In genomic region chr1:7207875-7208646, GRCh38 we compare ENCODE assay signal across 8 cellular contexts.
DNase-seq lines count a peak whose midpoint lies in the region; ATAC-seq and TF ChIP-seq lines count a peak whose summit lies in the region.

No MANE protein-coding gene starts in this region.

- no TSS peak for BruUV-seq in PC-9 (replicated peaks; lab: Mats Ljungman, UMichigan)

- H3K9me3 Mint-ChIP-seq in activated CD4-positive, alpha-beta T cell treated with anti-CD3 and anti-CD28 coated beads, Interleukin-2, amount 10 ng/mL, durations not matched to agents 7 days and 5 days: no peaks in the 10 kb centered on the region
- no peaks in the 10 kb centered on the region for H3K9me3 Mint-ChIP-seq in endodermal cell

- peaks cover 22% of the 10 kb centered on the region for H3K27me3 Mint-ChIP-seq in activated CD4-positive, alpha-beta T cell treated with anti-CD3 and anti-CD28 coated beads, Interleukin-2, amount 10 ng/mL, durations not matched to agents 7 days and 5 days
- no peaks in the 10 kb centered on the region for H3K27me3 Mint-ChIP-seq in endodermal cell (ENCODE audit: insufficient read depth)

- 42 to 47% methylated on average over 2 to 6 of the region's 6 CpGs for WGBS in endodermal cell (ENCODE audit: insufficient coverage in 1 of 2, insufficient read length in 1 of 2), 2 experiments
- 24% methylated on average over 6 of the region's 6 CpGs for WGBS in suprapubic skin

- TF ChIP-seq EP300 in suprapubic skin (IDR thresholded peaks at IDR 0.05): no peak

- H3K4me1 ChIP-seq in Karpas-422 (ENCODE audit: low read length) (no peaks in the 10 kb centered on the region), PC-9 (replicated peaks; ENCODE audit: insufficient read depth) (no peaks in the 10 kb centered on the region), endodermal cell (ENCODE audit: control insufficient read depth, insufficient read depth, low read length) (no peaks in the 10 kb centered on the region), suprapubic skin (no peaks in the 10 kb centered on the region)

- H3K4me2 ChIP-seq in Karpas-422 (ENCODE audit: low read depth, low read length, poor library complexity, severe bottlenecking) (no peak overlapping the region), PC-9 (no peak overlapping the region)

- H3K9me3 ChIP-seq in Karpas-422 (ENCODE audit: low read length) (no peaks in the 10 kb centered on the region), PC-9 (ENCODE audit: insufficient read depth, low read depth) (no peaks in the 10 kb centered on the region), endodermal cell (ENCODE audit: control insufficient read depth, low read length) (no peaks in the 10 kb centered on the region), suprapubic skin (no peaks in the 10 kb centered on the region)

- no peak for ATAC-seq in HG03354 (IDR thresholded peaks at IDR 0.05; ENCODE audit: poor library complexity, severe bottlenecking, unreplicated experiment)

- no peak overlapping the region for H3K27ac Mint-ChIP-seq in activated CD4-positive, alpha-beta T cell treated with anti-CD3 and anti-CD28 coated beads, Interleukin-2, amount 10 ng/mL, durations not matched to agents 7 days and 5 days
- H3K27ac Mint-ChIP-seq in endodermal cell: peak overlapping the region; percentile 53

- H3K27me3 ChIP-seq in Karpas-422 (ENCODE audit: low read length) (no peaks in the 10 kb centered on the region), PC-9 (ENCODE audit: insufficient read depth, low read depth) (peaks cover 5% of the 10 kb centered on the region), endodermal cell (ENCODE audit: control insufficient read depth, insufficient read depth, low read length, poor library complexity, severe bottlenecking) (no peaks in the 10 kb centered on the region), suprapubic skin (peaks cover 17% of the 10 kb centered on the region)

- H3K27ac ChIP-seq in Karpas-422 (ENCODE audit: low read length): no peak overlapping the region
- H3K27ac ChIP-seq in PC-9: no peak overlapping the region
- no peak overlapping the region for H3K27ac ChIP-seq in endodermal cell (ENCODE audit: low read depth, low read length)
- no peak overlapping the region for H3K27ac ChIP-seq in suprapubic skin

- no peak overlapping the region for H2AFZ ChIP-seq in Karpas-422 (ENCODE audit: low read length)
- no peak overlapping the region for H2AFZ ChIP-seq in PC-9

- H3K4me3 ChIP-seq in Karpas-422 (ENCODE audit: low read length) (no peak overlapping the region), PC-9 (no peak overlapping the region), endodermal cell (ENCODE audit: low read length) (no peak overlapping the region), suprapubic skin (no peak overlapping the region)

- POLR2A ChIA-PET in activated CD4-positive, alpha-beta T cell treated with anti-CD3 and anti-CD28 coated beads, Interleukin-2, amount 10 ng/mL, durations not matched to agents 7 days and 5 days (lab: Charles Lee): interaction anchor here (0.6 kb wide), 1 partner anchor 484 kb away, joined by 4 read pairs; no protein-coding TSS in a partner anchor
- POLR2A ChIA-PET in PC-9 (lab: Charles Lee; ENCODE audit: unreplicated experiment): no interaction called here

- H3K79me2 ChIP-seq in Karpas-422 (ENCODE audit: low read length) (no peaks in the 10 kb centered on the region), PC-9 (ENCODE audit: low read depth) (no peaks in the 10 kb centered on the region)

- peak; percentile 40 for DNase-seq in activated CD4-positive, alpha-beta T cell treated with anti-CD3 and anti-CD28 coated beads, Interleukin-2, amount 10 ng/mL, durations not matched to agents 7 days and 5 days
- DNase-seq in activated CD4-positive, alpha-beta T cell treated with anti-CD3 and anti-CD28 coated beads for 1 hour: no peak
- DNase-seq in Karpas-422: peak; percentile 92
- DNase-seq in PC-9: peak in 1 of 2 experiments; percentile 20
- DNase-seq in endodermal cell: peak; percentile 93
- DNase-seq in middle frontal gyrus (ENCODE audit: extremely low spot score, low spot score): peak; percentile 13
- DNase-seq in suprapubic skin (ENCODE audit: low spot score in 2 of 2): no peak

- intact Hi-C loops in PC-9 (cut with micrococcal nuclease; ENCODE audit: unreplicated experiment): no loop called here

- H3K4me3 Mint-ChIP-seq in activated CD4-positive, alpha-beta T cell treated with anti-CD3 and anti-CD28 coated beads, Interleukin-2, amount 10 ng/mL, durations not matched to agents 7 days and 5 days: no peak overlapping the region
- no peak overlapping the region for H3K4me3 Mint-ChIP-seq in endodermal cell

- TF ChIP-seq POLR2A in suprapubic skin (IDR thresholded peaks at IDR 0.05): no peak

- no peaks in the 10 kb centered on the region for H3K36me3 Mint-ChIP-seq in activated CD4-positive, alpha-beta T cell treated with anti-CD3 and anti-CD28 coated beads, Interleukin-2, amount 10 ng/mL, durations not matched to agents 7 days and 5 days (ENCODE audit: low read depth)
- no peaks in the 10 kb centered on the region for H3K36me3 Mint-ChIP-seq in endodermal cell (ENCODE audit: low read depth)

- H3K9me2 ChIP-seq in Karpas-422 (replicated peaks; ENCODE audit: insufficient read depth, low read length) (no peaks in the 10 kb centered on the region), PC-9 (ENCODE audit: insufficient read depth) (no peaks in the 10 kb centered on the region)

- TF ChIP-seq CTCF in PC-9 (conservative IDR thresholded peaks at IDR 0.05) (peak; percentile 36), endodermal cell (conservative IDR thresholded peaks at IDR 0.05) (peak; percentile 97), suprapubic skin (IDR thresholded peaks at IDR 0.05) (peak in 1 of 2 donors; percentile 12)

- H4K20me1 ChIP-seq in Karpas-422 (ENCODE audit: insufficient read depth, low read depth, low read length) (no peaks in the 10 kb centered on the region), PC-9 (ENCODE audit: insufficient read depth) (no peaks in the 10 kb centered on the region)

- H3K36me3 ChIP-seq in Karpas-422 (ENCODE audit: insufficient read depth, low read length): no peaks in the 10 kb centered on the region
- H3K36me3 ChIP-seq in PC-9 (ENCODE audit: low read depth): no peaks in the 10 kb centered on the region
- no peaks in the 10 kb centered on the region for H3K36me3 ChIP-seq in endodermal cell (ENCODE audit: control insufficient read depth, insufficient read depth, low read length)
- no peaks in the 10 kb centered on the region for H3K36me3 ChIP-seq in suprapubic skin

- CTCF ChIA-PET in activated CD4-positive, alpha-beta T cell treated with anti-CD3 and anti-CD28 coated beads, Interleukin-2, amount 10 ng/mL, durations not matched to agents 7 days and 5 days (lab: Charles Lee): no interaction called here
- CTCF ChIA-PET in PC-9 (lab: Charles Lee): no interaction called here

- no peaks in the 10 kb centered on the region for H3K4me1 Mint-ChIP-seq in activated CD4-positive, alpha-beta T cell treated with anti-CD3 and anti-CD28 coated beads, Interleukin-2, amount 10 ng/mL, durations not matched to agents 7 days and 5 days
- peaks cover 3% of the 10 kb centered on the region for H3K4me1 Mint-ChIP-seq in endodermal cell

- H3F3A ChIP-seq in PC-9 (ENCODE audit: insufficient read depth, low read depth): no peaks in the 10 kb centered on the region

- no peak overlapping the region for H3K9ac ChIP-seq in Karpas-422 (ENCODE audit: low read length)
- no peak overlapping the region for H3K9ac ChIP-seq in endodermal cell (ENCODE audit: extremely low read depth, low read length, poor library complexity, severe bottlenecking)

Comparison
In these comparisons a context has a peak if more than half of its experiments do, and no peak if none do; other contexts are left out.
1. DNase-seq: peak in activated CD4-positive, alpha-beta T cell treated with anti-CD3 and anti-CD28 coated beads, Interleukin-2, amount 10 ng/mL, durations not matched to agents 7 days and 5 days (single experiment), Karpas-422 (single experiment), endodermal cell (single experiment) and middle frontal gyrus (single experiment); none in activated CD4-positive, alpha-beta T cell treated with anti-CD3 and anti-CD28 coated beads for 1 hour (single experiment) and suprapubic skin (0 of 2).